In the genomic region with DNA sequence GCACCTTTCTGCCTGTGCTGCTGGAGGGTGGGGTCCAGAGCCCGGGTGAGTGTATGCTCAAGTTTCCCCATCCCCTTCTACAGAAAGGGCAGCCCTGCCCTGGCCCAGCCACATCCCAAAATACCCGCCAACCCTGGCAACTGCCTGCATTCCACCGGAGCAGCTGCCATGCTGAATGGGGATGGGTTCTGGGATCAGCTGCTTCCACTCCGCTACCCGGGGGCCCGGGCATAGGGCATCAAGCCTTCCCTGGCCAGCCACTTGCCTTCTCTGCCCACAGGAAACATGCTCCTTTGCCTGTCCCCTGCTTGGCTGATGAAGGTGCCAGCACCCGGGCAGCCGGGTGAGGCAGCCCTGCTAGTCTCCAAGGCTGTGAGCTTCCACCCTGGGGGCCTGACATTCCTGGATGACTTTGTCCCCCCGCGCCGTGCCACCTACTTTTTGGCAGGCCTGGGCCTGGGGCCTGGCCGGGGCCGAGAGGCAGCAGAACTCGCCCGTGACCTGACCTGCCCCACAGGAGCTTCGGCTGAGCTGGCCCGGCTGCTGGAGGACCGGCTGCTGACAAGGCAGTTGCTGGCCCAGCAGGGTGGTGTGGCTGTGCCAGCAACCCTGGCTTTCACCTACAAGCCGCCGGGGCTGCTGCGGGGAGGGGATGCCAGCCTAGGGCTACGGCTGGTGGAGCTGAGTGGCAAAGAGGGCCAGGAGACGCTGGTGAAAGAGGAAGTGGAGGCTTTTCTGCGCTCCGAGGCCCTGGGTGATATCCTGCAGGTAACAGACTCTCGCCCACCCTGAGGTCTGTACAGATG, we compare ENCODE assay signal across 10 cellular contexts. TPM values are rescaled to one million over a fixed set of nuclear protein-coding genes. Genes with fewer than 3 reads are reported as not detected.
DNase-seq lines count a peak whose midpoint lies in the region; ATAC-seq, FAIRE-seq and TF ChIP-seq lines count a peak whose summit lies in the region.
"Had no signal": no experiment of that assay in that cellular context is flagged by ENCODE, and none has a peak within 500 bp of the region (broad histone marks: within the 10 kb centered on the region; RNA-seq: fewer than 3 reads in every experiment).

No MANE protein-coding gene starts in this region.

- H3K9me3 Mint-ChIP-seq in HFFc6: no peaks in the 10 kb centered on the region

- peak in 1 of 3 donors; percentile 5 for TF ChIP-seq POLR2A in body of pancreas (IDR thresholded peaks at IDR 0.05)

- DNase-seq in G401 (ENCODE audit: low spot score) (peak; percentile 83), MV-4-11 (lab: John Stamatoyannopoulos, UW) (peak; percentile 22), body of pancreas (peak; percentile 42 to 72 (median 58)), pons (ENCODE audit: low spot score) (peak; percentile 28), D721Med (ENCODE audit: insufficient read length, low spot score) (no peak), WERI-Rb-1 (no peak), HFFc6 (no peak), NCI-H1930 (lab: John Stamatoyannopoulos, UW) (no peak)
- DNase-seq: NCI-H146 had no signal

- no peak for TF ChIP-seq CTCF in body of pancreas (IDR thresholded peaks at IDR 0.05)
- no peak for TF ChIP-seq CTCF in D721Med (IDR thresholded peaks at IDR 0.05; ENCODE audit: insufficient read depth, missing control alignments)
- TF ChIP-seq CTCF in WERI-Rb-1 (IDR thresholded peaks at IDR 0.05; ENCODE audit: low read depth, low read length): no peak
- TF ChIP-seq CTCF in HFFc6 (IDR thresholded peaks at IDR 0.05): no peak

- 37 to 60% methylated on average over 8 to 25 of the region's 26 CpGs for WGBS in body of pancreas, 2 donors

- no peaks in the 10 kb centered on the region for H3K27me3 ChIP-seq in body of pancreas
- H3K27me3 ChIP-seq in WERI-Rb-1 (ENCODE audit: insufficient read depth, low read depth, severe bottlenecking): no peaks in the 10 kb centered on the region

- H3K4me1 ChIP-seq in body of pancreas: peaks cover 59% of the 10 kb centered on the region

- H3K9me3 ChIP-seq in body of pancreas: no peaks in the 10 kb centered on the region
- H3K9me3 ChIP-seq in WERI-Rb-1 (ENCODE audit: severe bottlenecking): no peaks in the 10 kb centered on the region

- peak overlapping the region in 3 of 4 donors; percentile 26 to 98 (median 48) for H3K27ac ChIP-seq in body of pancreas
- no peak overlapping the region for H3K27ac ChIP-seq in WERI-Rb-1

- intact Hi-C loops in body of pancreas (cut with DNase I): no loop called here

- H3K36me3 Mint-ChIP-seq in HFFc6 (ENCODE audit: low read depth): no peaks in the 10 kb centered on the region

- in situ Hi-C loops in G401 (cut with HindIII; ENCODE audit: low sequenced_read_pairs): no loop called here

- no peak overlapping the region for H3K27ac Mint-ChIP-seq in HFFc6

- H3K4me3 Mint-ChIP-seq in HFFc6: no peak overlapping the region

- H3K4me1 Mint-ChIP-seq in HFFc6 (ENCODE audit: low read depth): no peaks in the 10 kb centered on the region

- FAIRE-seq in D721Med (lab: Jason Lieb, UNC): no peak
- FAIRE-seq: TTC549 had no signal

- no peak for ATAC-seq in body of pancreas

- peaks cover 5% of the 10 kb centered on the region for H3K27me3 Mint-ChIP-seq in HFFc6 (ENCODE audit: insufficient read depth)

- H3K36me3 ChIP-seq in body of pancreas (replicated peaks in 1 of 2; ENCODE audit: insufficient read depth in 1 of 2, low read depth in 2 of 2) (no peaks in the 10 kb centered on the region), WERI-Rb-1 (no peaks in the 10 kb centered on the region)

- H3K4me3 ChIP-seq in body of pancreas: no peak overlapping the region
- H3K4me3 ChIP-seq in WERI-Rb-1 (ENCODE audit: low read depth, low read length): no peak overlapping the region

RNA-seq across cellular contexts. Expression of gene CARNS1, which starts 3.2 kb away (rescaled TPM):
- total RNA-seq in G401 (2014; rRNA removed; shearing (Covaris generic)): not detected in 2 replicates
- 1 to 10 TPM; 2.1 to 2.6 TPM for total RNA-seq in body of pancreas
- under 1 TPM in 5 of 6 experiments, not detected in 1; 0.05 to 0.14 (median 0.06) TPM for total RNA-seq in HFFc6 (2021; fragmentation: NEBNext Ultra II Directional; extraction: Animal tissue kit (Norgen Biotek cat#: 25700))

RNA-seq across cellular contexts. Expression of gene RPS6KB2, which starts 9.6 kb away (rescaled TPM):
- 121 and 125 TPM in 2 replicates for total RNA-seq in G401 (2014; rRNA removed; shearing (Covaris generic))
- total RNA-seq in body of pancreas: 10 to 100 TPM; 34.9 to 36.1 TPM
- total RNA-seq in HFFc6 (2021; fragmentation: NEBNext Ultra II Directional; extraction: Animal tissue kit (Norgen Biotek cat#: 25700)): 10 to 100 TPM; 51.5 to 58.4 (median 55.8) TPM

RNA-seq across cellular contexts. Expression of gene TBC1D10C, which starts 14.8 kb away (rescaled TPM):
- total RNA-seq in G401 (2014; rRNA removed; shearing (Covaris generic)): 0.10 and 0.31 TPM in 2 replicates
- total RNA-seq in body of pancreas: 1 to 10 TPM; 1.6 to 4.3 TPM
- not detected for total RNA-seq in HFFc6 (2021; fragmentation: NEBNext Ultra II Directional; extraction: Animal tissue kit (Norgen Biotek cat#: 25700))

RNA-seq across cellular contexts. Expression of gene PPP1CA, which starts 17.0 kb away (rescaled TPM):
- total RNA-seq in G401 (2014; rRNA removed; shearing (Covaris generic)): 319 TPM in 2 replicates
- total RNA-seq in body of pancreas: 100 to 1,000 TPM in 1 of 2 donors, 10 to 100 TPM in 1; 81.1 to 104 TPM
- 100 to 1,000 TPM; 162 to 191 (median 180) TPM for total RNA-seq in HFFc6 (2021; fragmentation: NEBNext Ultra II Directional; extraction: Animal tissue kit (Norgen Biotek cat#: 25700))

RNA-seq across cellular contexts. Expression of gene PTPRCAP, which starts 18.8 kb away (rescaled TPM):
- not detected in 2 replicates for total RNA-seq in G401 (2014; rRNA removed; shearing (Covaris generic))
- 1 to 10 TPM; 6.0 to 6.9 TPM for total RNA-seq in body of pancreas
- under 1 TPM in 3 of 6 experiments, not detected in 3; 0.35 to 0.50 (median 0.40) TPM for total RNA-seq in HFFc6 (2021; fragmentation: NEBNext Ultra II Directional; extraction: Animal tissue kit (Norgen Biotek cat#: 25700))

Comparison
In these comparisons a context has a peak if more than half of its experiments do, and no peak if none do; other contexts are left out.
1. DNase-seq: peak in G401 (single experiment), MV-4-11 (single experiment), body of pancreas (4 of 4) and pons (single experiment); none in D721Med (single experiment), WERI-Rb-1 (single experiment), HFFc6 (single experiment) and NCI-H1930 (0 of 2).